ENCODE assay signal across 8 cellular contexts in genomic region chr4:15162465-15163283, GRCh38.
DNase-seq lines count a peak whose midpoint lies in the region; ATAC-seq and TF ChIP-seq lines count a peak whose summit lies in the region.

No MANE protein-coding gene starts in this region.

- no peaks in the 10 kb centered on the region for H3K36me3 ChIP-seq in colonic mucosa

- no peaks in the 10 kb centered on the region for H3K4me1 ChIP-seq in colonic mucosa

- POLR2A ChIA-PET in activated CD8-positive, alpha-beta T cell treated with anti-CD3 and anti-CD28 coated beads for 36 hours (lab: Charles Lee), result interaction anchor here (0.6 kb wide), 1 partner anchor 249 kb away, joined by 3 read pairs; no protein-coding TSS in a partner anchor
- POLR2A ChIA-PET in activated CD8-positive, alpha-beta T cell treated with anti-CD3 and anti-CD28 coated beads, Interleukin-2, amount 10 ng/mL, durations not matched to agents 7 days and 5 days (lab: Charles Lee), result no interaction called here

- no peak overlapping the region for H3K9ac ChIP-seq in colonic mucosa (ENCODE audit: low read depth in 2 of 2, low read length in 2 of 2)

- no peaks in the 10 kb centered on the region for H3K9me3 ChIP-seq in colonic mucosa

- no peak overlapping the region for H3K4me3 ChIP-seq in colonic mucosa
- no peak overlapping the region for H3K4me3 ChIP-seq in retinal pigment epithelial cell (ENCODE audit: low read length)

- intact Hi-C loops in activated CD8-positive, alpha-beta T cell treated with anti-CD3 and anti-CD28 coated beads for 36 hours (cut with micrococcal nuclease), result no loop called here
- intact Hi-C loops in colonic mucosa (cut with DNase I), result no loop called here

- no peaks in the 10 kb centered on the region for H3K4me1 Mint-ChIP-seq in activated CD8-positive, alpha-beta T cell treated with anti-CD3 and anti-CD28 coated beads for 36 hours (ENCODE audit: low read depth)
- H3K4me1 Mint-ChIP-seq in activated CD8-positive, alpha-beta T cell treated with anti-CD3 and anti-CD28 coated beads, Interleukin-2, amount 10 ng/mL, durations not matched to agents 7 days and 5 days (ENCODE audit: low read depth), result no peaks in the 10 kb centered on the region

- no peaks in the 10 kb centered on the region for H3K27me3 ChIP-seq in colonic mucosa

- no peak for ATAC-seq in activated CD8-positive, alpha-beta T cell treated with anti-CD3 and anti-CD28 coated beads for 36 hours
- no peak for ATAC-seq in activated CD8-positive, alpha-beta T cell treated with anti-CD3 and anti-CD28 coated beads, Interleukin-2, amount 10 ng/mL, durations not matched to agents 7 days and 5 days
- no peak for ATAC-seq in stimulated activated naive CD8-positive, alpha-beta T cell treated with anti-CD3 and anti-CD28 coated beads, Interleukin-15, Interleukin-2, amounts not matched to agents 100 U/mL and 50 U/mL, for 24 hours
- no peak for ATAC-seq in HG02623 (IDR thresholded peaks at IDR 0.05; ENCODE audit: unreplicated experiment)

- no peak overlapping the region for H3K27ac Mint-ChIP-seq in activated CD8-positive, alpha-beta T cell treated with anti-CD3 and anti-CD28 coated beads for 36 hours
- no peak overlapping the region for H3K27ac Mint-ChIP-seq in activated CD8-positive, alpha-beta T cell treated with anti-CD3 and anti-CD28 coated beads, Interleukin-2, amount 10 ng/mL, durations not matched to agents 7 days and 5 days

- CTCF ChIA-PET in activated CD8-positive, alpha-beta T cell treated with anti-CD3 and anti-CD28 coated beads for 36 hours (lab: Charles Lee), result interaction anchor here (0.7 to 1.5 kb wide), 4 partner anchors 14 to 422 kb away, joined by 3 to 5 read pairs (median 4); no protein-coding TSS in a partner anchor
- CTCF ChIA-PET in activated CD8-positive, alpha-beta T cell treated with anti-CD3 and anti-CD28 coated beads, Interleukin-2, amount 10 ng/mL, durations not matched to agents 7 days and 5 days (lab: Charles Lee), result interaction anchor here (0.9 to 2.2 kb wide), 3 partner anchors 13 to 1508 kb away, joined by 3 to 4 read pairs (median 4); no protein-coding TSS in a partner anchor

- TF ChIP-seq CTCF in activated CD8-positive, alpha-beta T cell treated with anti-CD3 and anti-CD28 coated beads for 36 hours (IDR thresholded peaks at IDR 0.05), result peak; percentile 15
- TF ChIP-seq CTCF in colonic mucosa (IDR thresholded peaks at IDR 0.05) (peak; percentile 15), retinal pigment epithelial cell (conservative IDR thresholded peaks at IDR 0.05; ENCODE audit: low read depth, low read length) (peak; percentile 64)

- H3K27ac ChIP-seq in colonic mucosa, result no peak overlapping the region

- H3K27me3 Mint-ChIP-seq in activated CD8-positive, alpha-beta T cell treated with anti-CD3 and anti-CD28 coated beads for 36 hours, result peaks cover 10% of the 10 kb centered on the region
- H3K27me3 Mint-ChIP-seq in activated CD8-positive, alpha-beta T cell treated with anti-CD3 and anti-CD28 coated beads, Interleukin-2, amount 10 ng/mL, durations not matched to agents 7 days and 5 days (ENCODE audit: low read depth), result peaks cover 12% of the 10 kb centered on the region

- H3K36me3 Mint-ChIP-seq in activated CD8-positive, alpha-beta T cell treated with anti-CD3 and anti-CD28 coated beads for 36 hours (ENCODE audit: low read depth), result no peaks in the 10 kb centered on the region
- no peaks in the 10 kb centered on the region for H3K36me3 Mint-ChIP-seq in activated CD8-positive, alpha-beta T cell treated with anti-CD3 and anti-CD28 coated beads, Interleukin-2, amount 10 ng/mL, durations not matched to agents 7 days and 5 days (ENCODE audit: low read depth)

- no peak for DNase-seq in activated CD8-positive, alpha-beta T cell treated with anti-CD3 and anti-CD28 coated beads for 36 hours
- DNase-seq in activated CD8-positive, alpha-beta T cell treated with anti-CD3 and anti-CD28 coated beads, Interleukin-2, amount 10 ng/mL, durations not matched to agents 7 days and 5 days, result no peak
- DNase-seq in NCI-H146 (lab: John Stamatoyannopoulos, UW), result peak; percentile 37
- no peak for DNase-seq in colonic mucosa
- DNase-seq in retinal pigment epithelial cell (ENCODE audit: low read depth), result no peak
- DNase-seq in GF-D8 (lab: John Stamatoyannopoulos, UW), result no peak
- DNase-seq in stimulated activated naive CD8-positive, alpha-beta T cell treated with anti-CD3 and anti-CD28 coated beads, Interleukin-15, Interleukin-2, amounts not matched to agents 100 U/mL and 50 U/mL, for 24 hours, result no peak

- no peaks in the 10 kb centered on the region for H3K9me3 Mint-ChIP-seq in activated CD8-positive, alpha-beta T cell treated with anti-CD3 and anti-CD28 coated beads for 36 hours
- H3K9me3 Mint-ChIP-seq in activated CD8-positive, alpha-beta T cell treated with anti-CD3 and anti-CD28 coated beads, Interleukin-2, amount 10 ng/mL, durations not matched to agents 7 days and 5 days (ENCODE audit: insufficient read depth), result no peaks in the 10 kb centered on the region

- no peak overlapping the region for H3K4me3 Mint-ChIP-seq in activated CD8-positive, alpha-beta T cell treated with anti-CD3 and anti-CD28 coated beads for 36 hours
- no peak overlapping the region for H3K4me3 Mint-ChIP-seq in activated CD8-positive, alpha-beta T cell treated with anti-CD3 and anti-CD28 coated beads, Interleukin-2, amount 10 ng/mL, durations not matched to agents 7 days and 5 days
